1 cellular context compared by ENCODE assay signal in genomic region chr6:44110966-44111365, GRCh38.
A peak's percentile ranks its signal among the peaks of the same experiment; 100 is the strongest.
TF ChIP-seq lines count a peak whose summit lies in the region.

No MANE protein-coding gene starts in this region.

TF ChIP-seq in HepG2, 621 proteins besides CTCF, POLR2A, EP300 and RAD21:
- TF ChIP-seq JUNB (CRISPR knock-in tag; IDR thresholded peaks at IDR 0.05; ENCODE audit: borderline replicate concordance) (no peak), ZNF263 (CRISPR knock-in tag; IDR thresholded peaks at IDR 0.05) (no peak), RBM22 (optimal IDR thresholded peaks at IDR 0.05; ENCODE audit: low read length) (peak; percentile 70), BORCS8-MEF2B (CRISPR knock-in tag; IDR thresholded peaks at IDR 0.05) (0 out of 2 replicates have a peak, but pooled peaks have one; percentile 38), ZFP62 (CRISPR knock-in tag; IDR thresholded peaks at IDR 0.05) (no peak), GZF1 (CRISPR knock-in tag; IDR thresholded peaks at IDR 0.05) (0 out of 2 replicates have a peak, but pooled peaks have one; percentile 13), ZC3H13 (CRISPR knock-in tag; IDR thresholded peaks at IDR 0.05) (peak; percentile 67; the same call in 1 of the 2 replicates), SP4 (CRISPR knock-in tag; IDR thresholded peaks at IDR 0.05) (0 out of 2 replicates have a peak, but pooled peaks have one; percentile 9), ATF4 (CRISPR knock-in tag; IDR thresholded peaks at IDR 0.05) (0 out of 4 replicates have a peak, but pooled peaks of 1 of the 2 experiments have one; percentile 20)
